In the genomic region with DNA sequence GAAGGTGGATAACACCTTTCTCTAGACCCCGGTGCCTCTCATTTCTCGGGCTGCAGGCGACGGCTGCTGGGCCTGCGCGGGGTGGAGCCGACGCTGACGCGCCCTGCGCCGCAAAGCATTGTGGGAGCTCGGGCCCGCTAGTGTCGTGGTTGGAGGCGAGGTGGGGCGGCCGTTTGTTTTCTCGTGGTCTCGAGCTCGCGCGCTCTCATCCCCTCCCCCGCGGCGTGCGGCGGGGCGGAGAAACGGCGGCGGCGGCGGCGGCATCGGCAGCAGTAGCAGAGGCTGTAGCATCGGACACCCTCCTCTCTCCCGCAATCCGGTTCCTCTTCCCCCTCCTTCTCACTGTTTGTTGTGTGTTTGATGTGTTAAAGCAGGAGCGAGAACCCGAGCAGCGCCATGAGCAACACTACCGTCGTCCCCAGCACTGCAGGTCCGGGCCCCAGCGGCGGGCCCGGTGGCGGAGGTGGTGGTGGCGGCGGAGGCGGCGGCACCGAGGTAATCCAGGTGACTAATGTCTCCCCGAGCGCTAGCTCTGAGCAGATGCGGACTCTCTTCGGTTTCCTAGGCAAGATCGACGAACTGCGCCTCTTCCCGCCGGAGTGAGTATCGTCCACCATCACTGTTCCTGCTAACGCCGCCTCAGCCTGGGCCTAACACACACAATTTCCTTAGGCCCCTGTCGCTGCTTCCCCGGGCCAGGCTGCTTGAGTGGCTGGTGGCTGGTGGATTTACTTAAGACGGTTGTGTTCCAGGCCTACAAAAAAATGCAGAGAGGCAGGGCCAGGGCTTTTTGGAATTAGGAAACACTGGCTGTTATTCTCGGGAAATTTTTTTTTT, we compare ENCODE assay signal across 1 cellular context.
TF ChIP-seq lines count a peak whose summit lies in the region.

A gene with protein sequence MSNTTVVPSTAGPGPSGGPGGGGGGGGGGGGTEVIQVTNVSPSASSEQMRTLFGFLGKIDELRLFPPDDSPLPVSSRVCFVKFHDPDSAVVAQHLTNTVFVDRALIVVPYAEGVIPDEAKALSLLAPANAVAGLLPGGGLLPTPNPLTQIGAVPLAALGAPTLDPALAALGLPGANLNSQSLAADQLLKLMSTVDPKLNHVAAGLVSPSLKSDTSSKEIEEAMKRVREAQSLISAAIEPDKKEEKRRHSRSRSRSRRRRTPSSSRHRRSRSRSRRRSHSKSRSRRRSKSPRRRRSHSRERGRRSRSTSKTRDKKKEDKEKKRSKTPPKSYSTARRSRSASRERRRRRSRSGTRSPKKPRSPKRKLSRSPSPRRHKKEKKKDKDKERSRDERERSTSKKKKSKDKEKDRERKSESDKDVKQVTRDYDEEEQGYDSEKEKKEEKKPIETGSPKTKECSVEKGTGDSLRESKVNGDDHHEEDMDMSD (plus strand): TSS at position 140 of the 837 bp plus-strand sequence. CDS start 257 bp downstream, at position 397.

TF ChIP-seq in HEK293, 187 proteins besides CTCF, POLR2A, EP300 and RAD21 (continued from another document and continues in another):
- TF ChIP-seq ZNF692 (tag by site-specific recombination; IDR thresholded peaks at IDR 0.05) (no peak; the same call in 1 of the 2 replicates), ZFP3 (tag by site-specific recombination; IDR thresholded peaks at IDR 0.05; ENCODE audit: low read depth) (no peak), ZNF530 (tag by site-specific recombination; IDR thresholded peaks at IDR 0.05; ENCODE audit: low read depth) (no peak), ZNF639 (tag by site-specific recombination; IDR thresholded peaks at IDR 0.05) (no peak), ZNF626 (tag by site-specific recombination; IDR thresholded peaks at IDR 0.05) (no peak), ZBTB7A (tag by site-specific recombination; IDR thresholded peaks at IDR 0.05; ENCODE audit: low read depth) (no peak), SCRT2 (tag by site-specific recombination; IDR thresholded peaks at IDR 0.05) (no peak), ZNF768 (tag by site-specific recombination; IDR thresholded peaks at IDR 0.05) (no peak), ZNF274 (IDR thresholded peaks at IDR 0.05; ENCODE audit: low read length) (no peak), ZNF274 (tag by site-specific recombination; IDR thresholded peaks at IDR 0.05; ENCODE audit: borderline replicate concordance) (no peak), ZNF837 (tag by site-specific recombination; IDR thresholded peaks at IDR 0.05) (no peak), ZNF501 (tag by site-specific recombination; IDR thresholded peaks at IDR 0.05) (peak; percentile 97), ZSCAN4 (tag by site-specific recombination; IDR thresholded peaks at IDR 0.05) (peak; percentile 6; the same call in 1 of the 2 replicates), ZNF600 (tag by site-specific recombination; IDR thresholded peaks at IDR 0.05) (peak; percentile 54; the same call in 1 of the 2 replicates), ZNF140 (tag by site-specific recombination; IDR thresholded peaks at IDR 0.05) (no peak), ZNF658 (tag by site-specific recombination; IDR thresholded peaks at IDR 0.05) (no peak), GLIS1 (tag by site-specific recombination; IDR thresholded peaks at IDR 0.05) (peak; percentile 88), REPIN1 (tag by site-specific recombination; IDR thresholded peaks at IDR 0.05; ENCODE audit: low read depth) (0 out of 2 replicates have a peak, but pooled peaks have one; percentile 62), MZF1 (tag by site-specific recombination; IDR thresholded peaks at IDR 0.05; ENCODE audit: borderline replicate concordance) (no peak; the same call in 1 of the 2 replicates), ZBTB17 (tag by site-specific recombination; IDR thresholded peaks at IDR 0.05) (peak; percentile 85), OSR2 (tag by site-specific recombination; IDR thresholded peaks at IDR 0.05) (peak; percentile 72), ZNF114 (tag by site-specific recombination; IDR thresholded peaks at IDR 0.05) (no peak), ZNF473 (tag by site-specific recombination; IDR thresholded peaks at IDR 0.05) (no peak), ZNF704 (tag by site-specific recombination; IDR thresholded peaks at IDR 0.05) (no peak), KLF10 (tag by site-specific recombination; IDR thresholded peaks at IDR 0.05) (no peak), ZBTB21 (tag by site-specific recombination; IDR thresholded peaks at IDR 0.05) (no peak), ZNF175 (tag by site-specific recombination; IDR thresholded peaks at IDR 0.05) (no peak), KLF7 (tag by site-specific recombination; IDR thresholded peaks at IDR 0.05; ENCODE audit: borderline replicate concordance) (peak; percentile 41), ZNF311 (tag by site-specific recombination; IDR thresholded peaks at IDR 0.05; ENCODE audit: borderline replicate concordance) (no peak), ZNF169 (tag by site-specific recombination; IDR thresholded peaks at IDR 0.05) (no peak), ZNF670 (tag by site-specific recombination; IDR thresholded peaks at IDR 0.05; ENCODE audit: low read depth) (no peak), FEZF1 (tag by site-specific recombination; IDR thresholded peaks at IDR 0.05) (peak; percentile 31)
- TF ChIP-seq, protein P1, sequence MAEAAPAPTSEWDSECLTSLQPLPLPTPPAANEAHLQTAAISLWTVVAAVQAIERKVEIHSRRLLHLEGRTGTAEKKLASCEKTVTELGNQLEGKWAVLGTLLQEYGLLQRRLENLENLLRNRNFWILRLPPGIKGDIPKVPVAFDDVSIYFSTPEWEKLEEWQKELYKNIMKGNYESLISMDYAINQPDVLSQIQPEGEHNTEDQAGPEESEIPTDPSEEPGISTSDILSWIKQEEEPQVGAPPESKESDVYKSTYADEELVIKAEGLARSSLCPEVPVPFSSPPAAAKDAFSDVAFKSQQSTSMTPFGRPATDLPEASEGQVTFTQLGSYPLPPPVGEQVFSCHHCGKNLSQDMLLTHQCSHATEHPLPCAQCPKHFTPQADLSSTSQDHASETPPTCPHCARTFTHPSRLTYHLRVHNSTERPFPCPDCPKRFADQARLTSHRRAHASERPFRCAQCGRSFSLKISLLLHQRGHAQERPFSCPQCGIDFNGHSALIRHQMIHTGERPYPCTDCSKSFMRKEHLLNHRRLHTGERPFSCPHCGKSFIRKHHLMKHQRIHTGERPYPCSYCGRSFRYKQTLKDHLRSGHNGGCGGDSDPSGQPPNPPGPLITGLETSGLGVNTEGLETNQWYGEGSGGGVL (tag by site-specific recombination; IDR thresholded peaks at IDR 0.05), result no peak; the same call in none of the 2 replicates
- TF ChIP-seq, protein P2, sequence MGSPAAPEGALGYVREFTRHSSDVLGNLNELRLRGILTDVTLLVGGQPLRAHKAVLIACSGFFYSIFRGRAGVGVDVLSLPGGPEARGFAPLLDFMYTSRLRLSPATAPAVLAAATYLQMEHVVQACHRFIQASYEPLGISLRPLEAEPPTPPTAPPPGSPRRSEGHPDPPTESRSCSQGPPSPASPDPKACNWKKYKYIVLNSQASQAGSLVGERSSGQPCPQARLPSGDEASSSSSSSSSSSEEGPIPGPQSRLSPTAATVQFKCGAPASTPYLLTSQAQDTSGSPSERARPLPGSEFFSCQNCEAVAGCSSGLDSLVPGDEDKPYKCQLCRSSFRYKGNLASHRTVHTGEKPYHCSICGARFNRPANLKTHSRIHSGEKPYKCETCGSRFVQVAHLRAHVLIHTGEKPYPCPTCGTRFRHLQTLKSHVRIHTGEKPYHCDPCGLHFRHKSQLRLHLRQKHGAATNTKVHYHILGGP (tag by site-specific recombination; IDR thresholded peaks at IDR 0.05), result no peak
- TF ChIP-seq, protein P3, sequence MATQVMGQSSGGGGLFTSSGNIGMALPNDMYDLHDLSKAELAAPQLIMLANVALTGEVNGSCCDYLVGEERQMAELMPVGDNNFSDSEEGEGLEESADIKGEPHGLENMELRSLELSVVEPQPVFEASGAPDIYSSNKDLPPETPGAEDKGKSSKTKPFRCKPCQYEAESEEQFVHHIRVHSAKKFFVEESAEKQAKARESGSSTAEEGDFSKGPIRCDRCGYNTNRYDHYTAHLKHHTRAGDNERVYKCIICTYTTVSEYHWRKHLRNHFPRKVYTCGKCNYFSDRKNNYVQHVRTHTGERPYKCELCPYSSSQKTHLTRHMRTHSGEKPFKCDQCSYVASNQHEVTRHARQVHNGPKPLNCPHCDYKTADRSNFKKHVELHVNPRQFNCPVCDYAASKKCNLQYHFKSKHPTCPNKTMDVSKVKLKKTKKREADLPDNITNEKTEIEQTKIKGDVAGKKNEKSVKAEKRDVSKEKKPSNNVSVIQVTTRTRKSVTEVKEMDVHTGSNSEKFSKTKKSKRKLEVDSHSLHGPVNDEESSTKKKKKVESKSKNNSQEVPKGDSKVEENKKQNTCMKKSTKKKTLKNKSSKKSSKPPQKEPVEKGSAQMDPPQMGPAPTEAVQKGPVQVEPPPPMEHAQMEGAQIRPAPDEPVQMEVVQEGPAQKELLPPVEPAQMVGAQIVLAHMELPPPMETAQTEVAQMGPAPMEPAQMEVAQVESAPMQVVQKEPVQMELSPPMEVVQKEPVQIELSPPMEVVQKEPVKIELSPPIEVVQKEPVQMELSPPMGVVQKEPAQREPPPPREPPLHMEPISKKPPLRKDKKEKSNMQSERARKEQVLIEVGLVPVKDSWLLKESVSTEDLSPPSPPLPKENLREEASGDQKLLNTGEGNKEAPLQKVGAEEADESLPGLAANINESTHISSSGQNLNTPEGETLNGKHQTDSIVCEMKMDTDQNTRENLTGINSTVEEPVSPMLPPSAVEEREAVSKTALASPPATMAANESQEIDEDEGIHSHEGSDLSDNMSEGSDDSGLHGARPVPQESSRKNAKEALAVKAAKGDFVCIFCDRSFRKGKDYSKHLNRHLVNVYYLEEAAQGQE (tag by site-specific recombination; IDR thresholded peaks at IDR 0.05), result peak; percentile 42
- TF ChIP-seq, protein P4, sequence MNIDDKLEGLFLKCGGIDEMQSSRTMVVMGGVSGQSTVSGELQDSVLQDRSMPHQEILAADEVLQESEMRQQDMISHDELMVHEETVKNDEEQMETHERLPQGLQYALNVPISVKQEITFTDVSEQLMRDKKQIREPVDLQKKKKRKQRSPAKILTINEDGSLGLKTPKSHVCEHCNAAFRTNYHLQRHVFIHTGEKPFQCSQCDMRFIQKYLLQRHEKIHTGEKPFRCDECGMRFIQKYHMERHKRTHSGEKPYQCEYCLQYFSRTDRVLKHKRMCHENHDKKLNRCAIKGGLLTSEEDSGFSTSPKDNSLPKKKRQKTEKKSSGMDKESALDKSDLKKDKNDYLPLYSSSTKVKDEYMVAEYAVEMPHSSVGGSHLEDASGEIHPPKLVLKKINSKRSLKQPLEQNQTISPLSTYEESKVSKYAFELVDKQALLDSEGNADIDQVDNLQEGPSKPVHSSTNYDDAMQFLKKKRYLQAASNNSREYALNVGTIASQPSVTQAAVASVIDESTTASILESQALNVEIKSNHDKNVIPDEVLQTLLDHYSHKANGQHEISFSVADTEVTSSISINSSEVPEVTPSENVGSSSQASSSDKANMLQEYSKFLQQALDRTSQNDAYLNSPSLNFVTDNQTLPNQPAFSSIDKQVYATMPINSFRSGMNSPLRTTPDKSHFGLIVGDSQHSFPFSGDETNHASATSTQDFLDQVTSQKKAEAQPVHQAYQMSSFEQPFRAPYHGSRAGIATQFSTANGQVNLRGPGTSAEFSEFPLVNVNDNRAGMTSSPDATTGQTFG (tag by site-specific recombination; IDR thresholded peaks at IDR 0.05; ENCODE audit: borderline replicate concordance), result no peak
- TF ChIP-seq, protein P5, sequence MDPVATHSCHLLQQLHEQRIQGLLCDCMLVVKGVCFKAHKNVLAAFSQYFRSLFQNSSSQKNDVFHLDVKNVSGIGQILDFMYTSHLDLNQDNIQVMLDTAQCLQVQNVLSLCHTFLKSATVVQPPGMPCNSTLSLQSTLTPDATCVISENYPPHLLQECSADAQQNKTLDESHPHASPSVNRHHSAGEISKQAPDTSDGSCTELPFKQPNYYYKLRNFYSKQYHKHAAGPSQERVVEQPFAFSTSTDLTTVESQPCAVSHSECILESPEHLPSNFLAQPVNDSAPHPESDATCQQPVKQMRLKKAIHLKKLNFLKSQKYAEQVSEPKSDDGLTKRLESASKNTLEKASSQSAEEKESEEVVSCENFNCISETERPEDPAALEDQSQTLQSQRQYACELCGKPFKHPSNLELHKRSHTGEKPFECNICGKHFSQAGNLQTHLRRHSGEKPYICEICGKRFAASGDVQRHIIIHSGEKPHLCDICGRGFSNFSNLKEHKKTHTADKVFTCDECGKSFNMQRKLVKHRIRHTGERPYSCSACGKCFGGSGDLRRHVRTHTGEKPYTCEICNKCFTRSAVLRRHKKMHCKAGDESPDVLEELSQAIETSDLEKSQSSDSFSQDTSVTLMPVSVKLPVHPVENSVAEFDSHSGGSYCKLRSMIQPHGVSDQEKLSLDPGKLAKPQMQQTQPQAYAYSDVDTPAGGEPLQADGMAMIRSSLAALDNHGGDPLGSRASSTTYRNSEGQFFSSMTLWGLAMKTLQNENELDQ (tag by site-specific recombination; IDR thresholded peaks at IDR 0.05; ENCODE audit: low read depth), result no peak
